14 cellular contexts compared by ENCODE assay signal in genomic region chr9:95383198-95383673, GRCh38.
DNase-seq lines count a peak whose midpoint lies in the region; ATAC-seq, FAIRE-seq and TF ChIP-seq lines count a peak whose summit lies in the region.
"Had no signal": no experiment of that assay in that cellular context is flagged by ENCODE, and none has a peak within 500 bp of the region (broad histone marks: within the 10 kb centered on the region; RNA-seq: fewer than 3 reads in every experiment).

No MANE protein-coding gene starts in this region.

- H3K4me1 ChIP-seq in IMR-90 (ENCODE audit: control insufficient read depth, insufficient read depth, low read length), result peaks cover 17% of the 10 kb centered on the region
- H3K4me1 ChIP-seq in keratinocyte (ENCODE audit: control insufficient read depth, extremely low read depth, insufficient read depth, low read length), result peaks cover 23% of the 10 kb centered on the region
- H3K4me1 ChIP-seq in tibial artery, result peaks cover 0 to 11% (median 6%) of the 10 kb centered on the region in 4 donors
- H3K4me1 ChIP-seq: heart right ventricle had no signal

- no peak for TF ChIP-seq RAD21 in IMR-90 (IDR thresholded peaks at IDR 0.05; ENCODE audit: low read length)

- TF ChIP-seq CTCF in C4-2B (conservative IDR thresholded peaks at IDR 0.05) (no peak), IMR-90 (conservative IDR thresholded peaks at IDR 0.05; ENCODE audit: low read depth, low read length) (no peak), keratinocyte (optimal IDR thresholded peaks at IDR 0.05 in 1 of 3, IDR thresholded peaks at IDR 0.05 in 1 of 3, conservative IDR thresholded peaks at IDR 0.05 in 1 of 3; ENCODE audit: extremely low read depth in 1 of 3, insufficient read depth in 2 of 3, low read length in 3 of 3) (no peak), tibial artery (IDR thresholded peaks at IDR 0.05) (no peak), D721Med (IDR thresholded peaks at IDR 0.05; ENCODE audit: insufficient read depth, missing control alignments) (no peak)

- no peaks in the 10 kb centered on the region for H3K36me3 Mint-ChIP-seq in activated naive CD4-positive, alpha-beta T cell treated with anti-CD3 and anti-CD28 coated beads for 36 hours (ENCODE audit: low read depth)
- H3K36me3 Mint-ChIP-seq: IgD-negative memory B cell had no signal

- dilution Hi-C loops in IMR-90 (cut with HindIII; ENCODE audit: low sequenced_read_pairs, unreplicated experiment) (no loop called here), keratinocyte (cut with MboI; ENCODE audit: extremely low pct_ligation_motif_present, low sequenced_read_pairs) (no loop called here)

- no peak overlapping the region for H2AK5ac ChIP-seq in IMR-90 (ENCODE audit: low read depth, low read length)

- no peak overlapping the region for H3K23ac ChIP-seq in IMR-90 (ENCODE audit: low read depth, low read length)

- peak overlapping the region; percentile 4 for H3K18ac ChIP-seq in IMR-90 (ENCODE audit: low read depth, low read length)

- H4K8ac ChIP-seq in IMR-90 (ENCODE audit: low read depth in 2 of 2, low read length in 2 of 2), result peak overlapping the region in 1 of 2 experiments; percentile 42; a peak in 3 of 4 replicates

- H2AFZ ChIP-seq in IMR-90 (replicated peaks; ENCODE audit: low read length, poor library complexity), result no peak overlapping the region
- no peak overlapping the region for H2AFZ ChIP-seq in keratinocyte (ENCODE audit: control insufficient read depth, low read length)

- no peak overlapping the region for H3K4me3 ChIP-seq in IMR-90 (ENCODE audit: insufficient read depth, low read depth, low read length)
- peak overlapping the region in 2 of 3 experiments; percentile 28 to 44 for H3K4me3 ChIP-seq in keratinocyte (ENCODE audit: control insufficient read depth in 2 of 3, extremely low read depth in 1 of 3, insufficient read depth in 2 of 3, low read depth in 1 of 3, low read length in 3 of 3)
- no peak overlapping the region for H3K4me3 ChIP-seq in tibial artery
- H3K4me3 ChIP-seq: heart right ventricle, thoracic aorta had no signal

- H2BK5ac ChIP-seq in IMR-90 (ENCODE audit: low read depth, low read length, poor library complexity, severe bottlenecking), result peak overlapping the region; percentile 94

- no peak overlapping the region; the same call in 1 of the 2 replicates for H3K56ac ChIP-seq in IMR-90 (ENCODE audit: extremely low read depth, insufficient read depth, low read length)

- CTCF ChIA-PET in IMR-90 (lab: Yijun Ruan, JAX), result interaction anchor here (1.1 to 1.6 kb wide), 3 partner anchors 9 to 128 kb away, joined by 3 to 4 read pairs (median 3); no protein-coding TSS in a partner anchor
- CTCF ChIA-PET in activated naive CD4-positive, alpha-beta T cell treated with anti-CD3 and anti-CD28 coated beads for 36 hours (lab: Charles Lee), result no interaction called here

- peak overlapping the region; percentile 7 for H4K91ac ChIP-seq in IMR-90 (ENCODE audit: insufficient read depth, low read depth, low read length)

- H4K5ac ChIP-seq in IMR-90 (ENCODE audit: low read depth, low read length), result no peak overlapping the region; the same call in 1 of the 2 replicates

- no peak overlapping the region for H2AK9ac ChIP-seq in IMR-90 (replicated peaks; ENCODE audit: low read depth, low read length, poor library complexity)

- no peak overlapping the region for H3K14ac ChIP-seq in IMR-90 (replicated peaks; ENCODE audit: low read depth, low read length)

- H2BK120ac ChIP-seq in IMR-90 (ENCODE audit: low read depth, low read length), result peak overlapping the region; percentile 31

- FAIRE-seq in keratinocyte (lab: Jason Lieb, UNC) (peak; percentile 69), D721Med (lab: Jason Lieb, UNC) (no peak)

- no peaks in the 10 kb centered on the region for H3K9me3 Mint-ChIP-seq in activated naive CD4-positive, alpha-beta T cell treated with anti-CD3 and anti-CD28 coated beads for 36 hours
- H3K9me3 Mint-ChIP-seq: activated T-cell treated with anti-CD3 and anti-CD28 coated beads, Interleukin-2, amount 50 U/mL, for 4 hours had no signal

- in situ Hi-C loops in IMR-90 (cut with MboI; ENCODE audit: low sequenced_read_pairs), result no loop called here

- H3K9ac ChIP-seq in IMR-90 (ENCODE audit: low read depth, low read length) (no peak overlapping the region; the same call in 1 of the 2 replicates), keratinocyte (ENCODE audit: control insufficient read depth, extremely low read depth, insufficient read depth, low read length) (peak overlapping the region; percentile 16)

- H3K27ac ChIP-seq in C4-2B (0 out of 2 replicates have a peak overlapping the region, but pooled peaks have one; percentile 5), IMR-90 (ENCODE audit: insufficient read depth, low read length) (peak overlapping the region; percentile 74), keratinocyte (ENCODE audit: control insufficient read depth, insufficient read depth, low read length) (peak overlapping the region; percentile 63), tibial artery (no peak overlapping the region)
- H3K27ac ChIP-seq: heart right ventricle, thoracic aorta had no signal

- H3K36me3 ChIP-seq in IMR-90 (ENCODE audit: control insufficient read depth, insufficient read depth, low read length) (no peaks in the 10 kb centered on the region), keratinocyte (ENCODE audit: control insufficient read depth in 2 of 2, extremely low read depth in 1 of 2, insufficient read depth in 2 of 2, low read length in 2 of 2) (no peaks in the 10 kb centered on the region), tibial artery (no peaks in the 10 kb centered on the region)
- H3K36me3 ChIP-seq: heart right ventricle, thoracic aorta had no signal

- peak overlapping the region; percentile 38 for H2BK20ac ChIP-seq in IMR-90 (ENCODE audit: low read depth, low read length)

- peaks cover 15% of the 10 kb centered on the region for H3K9me1 ChIP-seq in IMR-90 (ENCODE audit: insufficient read depth, low read length)
- H3K9me1 ChIP-seq in keratinocyte (ENCODE audit: control insufficient read depth, extremely low read depth, insufficient read depth, low read length), result no peaks in the 10 kb centered on the region

- DNase-seq in IMR-90 (peak; percentile 85), amniotic stem cell (lab: John Stamatoyannopoulos, UW) (peak; percentile 50), keratinocyte (ENCODE audit: low read depth, low spot score) (peak; percentile 52), tibial artery (no peak), D721Med (ENCODE audit: insufficient read length, low spot score) (no peak), cortex of kidney (lab: John Stamatoyannopoulos, UW) (no peak)
- DNase-seq in activated naive CD4-positive, alpha-beta T cell treated with anti-CD3 and anti-CD28 coated beads for 36 hours, result no peak
- DNase-seq: activated CD4-positive, CD25-positive, alpha-beta regulatory T cell; activated T-cell treated with anti-CD3 and anti-CD28 coated beads, Interleukin-2, amount 50 U/mL, for 4 hours; heart right ventricle; NCI-H2081 had no signal

- H3K9me3 ChIP-seq in IMR-90 (ENCODE audit: control insufficient read depth, insufficient read depth, low read length) (no peaks in the 10 kb centered on the region), keratinocyte (ENCODE audit: control insufficient read depth, low read depth, low read length) (no peaks in the 10 kb centered on the region), tibial artery (no peaks in the 10 kb centered on the region)
- H3K9me3 ChIP-seq: heart right ventricle, thoracic aorta had no signal

- POLR2A ChIA-PET in IMR-90 (lab: Charles Lee; ENCODE audit: unreplicated experiment), result interaction anchor here (0.6 kb wide), 2 partner anchors 74 to 79 kb away, joined by 4 read pairs; no protein-coding TSS in a partner anchor

- H3K4me3 Mint-ChIP-seq in activated naive CD4-positive, alpha-beta T cell treated with anti-CD3 and anti-CD28 coated beads for 36 hours, result no peak overlapping the region
- H3K4me3 Mint-ChIP-seq: activated T-cell treated with anti-CD3 and anti-CD28 coated beads, Interleukin-2, amount 50 U/mL, for 4 hours; IgD-negative memory B cell had no signal

- WGBS in IMR-90 (ENCODE audit: extremely low coverage in 2 of 2, insufficient read length in 1 of 2), 2 experiments, result no CpG with 5 or more reads among the region's 7 CpGs

- peaks cover 2% of the 10 kb centered on the region for H3K4me1 Mint-ChIP-seq in activated naive CD4-positive, alpha-beta T cell treated with anti-CD3 and anti-CD28 coated beads for 36 hours (ENCODE audit: low read depth)

- intact Hi-C loops in IMR-90 (cut with micrococcal nuclease), result loop anchor here (5.0 kb wide), 2 partner anchors 79 to 124 kb away; no protein-coding TSS in a partner anchor
- intact Hi-C loops in tibial artery (cut with DNase I; ENCODE audit: low total_unique reads), result no loop called here
- intact Hi-C loops in activated naive CD4-positive, alpha-beta T cell treated with anti-CD3 and anti-CD28 coated beads for 36 hours (cut with micrococcal nuclease), result no loop called here

- H2BK15ac ChIP-seq in IMR-90 (ENCODE audit: low read depth, low read length), result no peak overlapping the region

- peak overlapping the region; percentile 9 for H3K4ac ChIP-seq in IMR-90 (ENCODE audit: low read depth, low read length)

- H3K4me2 ChIP-seq in IMR-90 (ENCODE audit: low read depth, low read length) (peak overlapping the region; percentile 29), keratinocyte (ENCODE audit: control insufficient read depth, extremely low read depth, insufficient read depth, low read depth, low read length) (peak overlapping the region; percentile 71)

- no peaks in the 10 kb centered on the region for H3K79me1 ChIP-seq in IMR-90 (ENCODE audit: low read depth in 1 of 2, low read length in 2 of 2)

- ATAC-seq in IMR-90 (ENCODE audit: low read depth), result peak; percentile 77
- ATAC-seq: activated T-cell treated with anti-CD3 and anti-CD28 coated beads, Interleukin-2, amount 50 U/mL, for 4 hours; heart right ventricle had no signal

- no peak for TF ChIP-seq POLR2A in IMR-90 (IDR thresholded peaks at IDR 0.05; ENCODE audit: low read depth, low read length)

- H3K27me3 Mint-ChIP-seq in activated naive CD4-positive, alpha-beta T cell treated with anti-CD3 and anti-CD28 coated beads for 36 hours (ENCODE audit: low read depth), result peaks cover 12% of the 10 kb centered on the region

- no peak overlapping the region for H3K27ac Mint-ChIP-seq in activated naive CD4-positive, alpha-beta T cell treated with anti-CD3 and anti-CD28 coated beads for 36 hours
- H3K27ac Mint-ChIP-seq: IgD-negative memory B cell had no signal

- no peaks in the 10 kb centered on the region for H3K27me3 ChIP-seq in IMR-90 (ENCODE audit: control insufficient read depth, insufficient read depth, low read length)
- no peaks in the 10 kb centered on the region for H3K27me3 ChIP-seq in keratinocyte (ENCODE audit: control insufficient read depth, extremely low read depth, insufficient read depth, low read length)
- peaks cover 0 to 17% of the 10 kb centered on the region in 2 donors for H3K27me3 ChIP-seq in tibial artery

- no peaks in the 10 kb centered on the region for H3K79me2 ChIP-seq in keratinocyte (ENCODE audit: control insufficient read depth, insufficient read depth, low read length)

- H4K20me1 ChIP-seq in IMR-90 (ENCODE audit: insufficient read depth, low read length) (no peaks in the 10 kb centered on the region), keratinocyte (ENCODE audit: control insufficient read depth, extremely low read depth, insufficient read depth, low read length) (no peaks in the 10 kb centered on the region)

- no TSS peak for BruUV-seq in IMR-90 (replicated peaks; lab: Mats Ljungman, UMichigan)

TF ChIP-seq in IMR-90, 13 proteins besides CTCF, POLR2A, EP300 and RAD21 (continues in another document):
- peak; percentile 81 for TF ChIP-seq NFE2L2 (IDR thresholded peaks at IDR 0.05; ENCODE audit: low read depth, low read length)

Comparison
In these comparisons a context has a peak if more than half of its experiments do, and no peak if none do; other contexts are left out.
1. H3K27ac ChIP-seq: peak in C4-2B (single experiment), IMR-90 (single experiment) and keratinocyte (single experiment); none in tibial artery (0 of 2).
2. DNase-seq: peak in IMR-90 (single experiment), amniotic stem cell (single experiment) and keratinocyte (single experiment); none in tibial artery (0 of 2), activated naive CD4-positive, alpha-beta T cell treated with anti-CD3 and anti-CD28 coated beads for 36 hours (single experiment), D721Med (single experiment) and cortex of kidney (single experiment).
3. H3K4me3 ChIP-seq: peak in keratinocyte (2 of 3); none in IMR-90 (single experiment) and tibial artery (0 of 2).